ENCODE assay signal across 24 cellular contexts in the genomic region with DNA sequence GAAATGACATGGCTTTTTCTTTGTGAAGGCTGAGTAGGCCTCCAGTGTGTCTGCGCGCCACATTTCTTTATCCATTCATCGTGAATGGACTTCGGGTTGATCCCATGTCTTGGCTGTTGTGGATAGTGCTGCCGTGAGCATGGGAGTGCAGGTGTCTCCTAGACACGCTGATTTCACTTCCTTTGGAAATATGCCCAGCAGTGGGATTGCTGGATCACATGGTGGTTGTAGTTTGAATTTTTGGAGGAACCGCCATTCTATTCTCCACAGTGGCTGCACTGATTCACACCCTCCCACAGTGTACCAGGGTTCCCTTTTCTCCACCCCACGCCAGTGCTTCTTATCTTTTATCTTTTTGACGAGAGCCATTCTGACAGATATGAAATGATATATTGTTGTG.
"Had no signal": no experiment of that assay in that cellular context is flagged by ENCODE, and none has a peak within 500 bp of the region (broad histone marks: within the 10 kb centered on the region; RNA-seq: fewer than 3 reads in every experiment).

No MANE protein-coding gene starts in this region.

- H3K9me3 ChIP-seq: body of pancreas, heart left ventricle, left ventricle myocardium inferior, testis, transverse colon had no signal

- H3K27ac Mint-ChIP-seq: activated CD8-positive, alpha-beta memory T cell treated with anti-CD3 and anti-CD28 coated beads, Interleukin-2, amount 10 ng/mL, durations not matched to agents 7 days and 5 days; activated CD8-positive, alpha-beta T cell treated with anti-CD3 and anti-CD28 coated beads, Interleukin-2, amount 10 ng/mL, durations not matched to agents 7 days and 5 days; activated naive CD4-positive, alpha-beta T cell treated with anti-CD3 and anti-CD28 coated beads, Interleukin-2, amount 50 U/mL, for 24 hours; activated T-helper 2 cell treated with anti-CD3 and anti-CD28 coated beads, Interferon-gamma antibody, Interleukin-2, Interleukin-4, amounts not matched to agents 10 μg/mL and 5 μg/mL and 100 μg/mL, durations not matched to agents 14 hours and 24 hours and 36 hours; natural killer cell; neural progenitor cell; WTC11 had no signal

- H3K4me3 ChIP-seq: body of pancreas, cardiac muscle cell, heart left ventricle, left ventricle myocardium inferior, lung, neural progenitor cell, testis, transverse colon had no signal

- DNase-seq: activated CD4-positive, alpha-beta T cell treated with anti-CD3 and anti-CD28 coated beads for 1 hour; activated CD8-positive, alpha-beta memory T cell treated with anti-CD3 and anti-CD28 coated beads, Interleukin-2, amount 10 ng/mL, durations not matched to agents 7 days and 5 days; activated CD8-positive, alpha-beta T cell treated with anti-CD3 and anti-CD28 coated beads, Interleukin-2, amount 10 ng/mL, durations not matched to agents 7 days and 5 days; activated T-cell treated with anti-CD3 and anti-CD28 coated beads, Interleukin-2, amount 50 U/mL, for 48 hours; endodermal cell; foreskin keratinocyte; heart left ventricle; left ventricle myocardium inferior; mesendoderm; natural killer cell; stimulated activated CD4-positive, alpha-beta T cell treated with anti-CD3 and anti-CD28 coated beads, Interleukin-2, amount 100 ng/mL, for 48 hours; stimulated activated naive CD4-positive, alpha-beta T cell treated with Interleukin-2 at 50 U/mL for 16 hours; T-helper 2 cell; testis; transverse colon had no signal

- H3K9ac ChIP-seq: neural progenitor cell had no signal

- H3K36me3 Mint-ChIP-seq: activated CD8-positive, alpha-beta memory T cell treated with anti-CD3 and anti-CD28 coated beads, Interleukin-2, amount 10 ng/mL, durations not matched to agents 7 days and 5 days; activated naive CD4-positive, alpha-beta T cell treated with anti-CD3 and anti-CD28 coated beads, Interleukin-2, amount 50 U/mL, for 24 hours; natural killer cell; WTC11 had no signal

- H3K4me3 Mint-ChIP-seq: activated CD8-positive, alpha-beta memory T cell treated with anti-CD3 and anti-CD28 coated beads, Interleukin-2, amount 10 ng/mL, durations not matched to agents 7 days and 5 days; activated CD8-positive, alpha-beta T cell treated with anti-CD3 and anti-CD28 coated beads, Interleukin-2, amount 10 ng/mL, durations not matched to agents 7 days and 5 days; activated naive CD4-positive, alpha-beta T cell treated with anti-CD3 and anti-CD28 coated beads, Interleukin-2, amount 50 U/mL, for 24 hours; endodermal cell; natural killer cell; neural progenitor cell; WTC11 had no signal

- H3K27me3 ChIP-seq: body of pancreas, cardiac muscle cell, foreskin keratinocyte, heart left ventricle, neural progenitor cell, testis, transverse colon had no signal

- H3K27ac ChIP-seq: body of pancreas, cardiac muscle cell, foreskin keratinocyte, heart left ventricle, left ventricle myocardium inferior, neural progenitor cell, testis, transverse colon had no signal

- H3K27me3 Mint-ChIP-seq: activated CD8-positive, alpha-beta memory T cell treated with anti-CD3 and anti-CD28 coated beads, Interleukin-2, amount 10 ng/mL, durations not matched to agents 7 days and 5 days; activated naive CD4-positive, alpha-beta T cell treated with anti-CD3 and anti-CD28 coated beads, Interleukin-2, amount 50 U/mL, for 24 hours had no signal

- H3K9me3 Mint-ChIP-seq: activated naive CD4-positive, alpha-beta T cell treated with anti-CD3 and anti-CD28 coated beads, Interleukin-2, amount 50 U/mL, for 24 hours; activated T-helper 2 cell treated with anti-CD3 and anti-CD28 coated beads, Interferon-gamma antibody, Interleukin-2, Interleukin-4, amounts not matched to agents 10 μg/mL and 5 μg/mL and 100 μg/mL, durations not matched to agents 14 hours and 24 hours and 36 hours; endodermal cell; natural killer cell; neural progenitor cell; WTC11 had no signal

- ATAC-seq: activated CD8-positive, alpha-beta memory T cell treated with anti-CD3 and anti-CD28 coated beads, Interleukin-2, amount 10 ng/mL, durations not matched to agents 7 days and 5 days; activated CD8-positive, alpha-beta T cell treated with anti-CD3 and anti-CD28 coated beads, Interleukin-2, amount 10 ng/mL, durations not matched to agents 7 days and 5 days; body of pancreas; esophagus mucosa; foreskin keratinocyte; heart left ventricle; natural killer cell; right cardiac atrium; WTC11 had no signal

- H3K36me3 ChIP-seq: cardiac muscle cell, heart left ventricle, left ventricle myocardium inferior, neural progenitor cell, transverse colon had no signal

- H3K4me1 ChIP-seq: body of pancreas, heart left ventricle, left ventricle myocardium inferior, testis, transverse colon had no signal
